In the genomic region with DNA sequence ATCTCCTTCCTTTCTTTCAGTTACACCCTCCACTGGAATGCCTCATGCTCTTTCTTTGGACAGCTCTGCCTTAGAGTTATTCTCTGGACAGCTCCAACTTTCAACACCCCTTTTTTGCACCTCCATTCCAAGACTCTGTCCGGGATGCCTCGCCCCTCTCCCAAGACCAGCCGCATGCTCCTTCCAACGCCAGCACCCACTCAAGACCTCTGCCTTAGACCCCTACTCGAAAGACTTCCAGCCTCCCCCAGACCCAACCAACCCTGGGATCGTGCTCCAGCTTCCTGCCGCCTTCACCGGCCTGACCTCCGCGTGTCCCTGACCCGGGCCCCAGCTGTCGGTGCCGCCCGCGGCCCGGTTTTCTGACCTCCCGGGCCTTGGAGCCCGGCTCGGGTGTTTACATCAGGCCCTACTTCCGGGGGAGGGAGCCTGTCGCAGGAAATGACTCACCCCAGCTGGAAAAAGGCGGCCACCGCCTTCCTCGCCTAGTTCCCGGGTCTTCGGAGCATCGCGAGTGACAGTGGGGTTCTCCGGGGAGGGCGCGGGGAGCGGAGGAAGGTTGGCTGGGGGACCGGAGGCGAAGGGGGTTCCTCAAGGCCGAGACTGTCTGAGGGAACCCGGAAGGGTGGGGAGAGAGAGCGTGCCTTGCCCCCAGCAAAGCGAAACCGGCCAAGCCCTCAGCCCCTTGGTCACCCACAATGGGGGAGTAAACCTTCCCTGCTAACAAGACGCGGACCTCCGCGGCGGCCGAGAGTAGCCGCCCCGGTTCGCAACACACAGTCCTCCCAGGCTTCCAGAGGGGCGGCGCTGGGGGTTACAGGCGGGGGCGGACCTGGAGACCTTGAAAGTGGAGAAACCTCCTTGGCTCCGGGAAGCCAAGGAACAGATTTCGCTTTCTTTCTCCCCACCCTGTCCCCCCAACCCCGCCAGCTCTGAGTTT, we compare ENCODE assay signal across 7 cellular contexts. TPM values are rescaled to one million over a fixed set of nuclear protein-coding genes. Genes with fewer than 3 reads are reported as not detected.
DNase-seq lines count a peak whose midpoint lies in the region; ATAC-seq and TF ChIP-seq lines count a peak whose summit lies in the region.

TSS of gene WDR45 (minus strand) at position 399 of the 940 bp plus-strand sequence. CDS start 1,792 bp downstream, outside the sequence.

- H3K4me1 Mint-ChIP-seq in dendritic cell treated with granulocyte-macrophage colony-stimulating factor and Interleukin-4, amounts not matched to agents 40 ng/mL and 50 ng/mL, for 4 days (ENCODE audit: low read depth): peaks cover 15% of the 10 kb centered on the region

- peaks cover 0 to 4% of the 10 kb centered on the region in 2 donors for H3K4me1 ChIP-seq in left lung

- ATAC-seq in GM18498 (IDR thresholded peaks at IDR 0.05; ENCODE audit: unreplicated experiment) (peak; percentile 83), HG03025 (IDR thresholded peaks at IDR 0.05; ENCODE audit: low FRiP score, unreplicated experiment) (peak; percentile 54), left lung (peak; percentile 93)

- peak within 1 kb of the TSS; percentile 93 for H3K27ac Mint-ChIP-seq in dendritic cell treated with granulocyte-macrophage colony-stimulating factor and Interleukin-4, amounts not matched to agents 40 ng/mL and 50 ng/mL, for 4 days

- intact Hi-C loops in dendritic cell treated with granulocyte-macrophage colony-stimulating factor and Interleukin-4, amounts not matched to agents 40 ng/mL and 50 ng/mL, for 4 days (cut with micrococcal nuclease): loop anchor here (2.0 kb wide), 1 partner anchor 21 kb away; no protein-coding TSS in a partner anchor
- intact Hi-C loops in left lung (cut with DNase I): no loop called here

- peak within 1 kb of the TSS; percentile 92 to 93 for H3K27ac ChIP-seq in left lung

- no peaks in the 10 kb centered on the region for H3K27me3 ChIP-seq in left lung

- peaks cover 0 to 27% of the 10 kb centered on the region in 2 donors for H3K36me3 ChIP-seq in left lung

- H3K4me3 ChIP-seq in left lung: peak within 1 kb of the TSS; percentile 43 to 60

- H3K36me3 Mint-ChIP-seq in dendritic cell treated with granulocyte-macrophage colony-stimulating factor and Interleukin-4, amounts not matched to agents 40 ng/mL and 50 ng/mL, for 4 days (ENCODE audit: low read depth): peaks cover 52% of the 10 kb centered on the region

- DNase-seq in NCI-H460 (ENCODE audit: extremely low read depth, low read depth) (peak; percentile 59), left lung (peak; percentile 80 to 89)
- DNase-seq in activated CD4-positive, alpha-beta T cell treated with anti-CD3 and anti-CD28 coated beads, Interleukin-2, amount 50 U/mL, for 24 hours (ENCODE audit: low read depth in 1 of 2, low spot score in 1 of 2): peak; percentile 33 to 49
- peak; percentile 41 to 47 for DNase-seq in stimulated activated CD4-positive, alpha-beta T cell treated with anti-CD3 and anti-CD28 coated beads, Interleukin-2, amount 100 ng/mL, for 48 hours

- H3K4me3 Mint-ChIP-seq in dendritic cell treated with granulocyte-macrophage colony-stimulating factor and Interleukin-4, amounts not matched to agents 40 ng/mL and 50 ng/mL, for 4 days: peak within 1 kb of the TSS; percentile 87

- no peaks in the 10 kb centered on the region for H3K9me3 Mint-ChIP-seq in dendritic cell treated with granulocyte-macrophage colony-stimulating factor and Interleukin-4, amounts not matched to agents 40 ng/mL and 50 ng/mL, for 4 days

- H3K9me3 ChIP-seq in left lung: no peaks in the 10 kb centered on the region

- TF ChIP-seq CTCF in left lung (IDR thresholded peaks at IDR 0.05): no peak

- H3K27me3 Mint-ChIP-seq in dendritic cell treated with granulocyte-macrophage colony-stimulating factor and Interleukin-4, amounts not matched to agents 40 ng/mL and 50 ng/mL, for 4 days: no peaks in the 10 kb centered on the region

RNA-seq across cellular contexts. Expression of gene WDR45, which starts in this region (rescaled TPM):
- 85.0 and 104 TPM in 2 replicates for total RNA-seq in NCI-H460 (2014; rRNA removed; shearing (Covaris generic))
- polyA plus RNA-seq in NCI-H460 (2014; cell fraction: nucleus; rRNA removed): 123 and 175 TPM in 2 replicates
- 10 to 100 TPM; 47.5 to 51.6 TPM for total RNA-seq in left lung

Comparison
In these comparisons a context has a peak if more than half of its experiments do, and no peak if none do; other contexts are left out.
1. Peak in every context shown above with its lines: DNase-seq, ATAC-seq, H3K4me3 ChIP-seq and H3K27ac ChIP-seq.